In genomic region chr5:148826082-148826971, GRCh38 we compare ENCODE assay signal across 1 cellular context.
A peak's percentile ranks its signal among the peaks of the same experiment; 100 is the strongest.
TF ChIP-seq lines count a peak whose summit lies in the region.

ADRB2 (plus strand) TSS chr5:148826611; CDS start chr5:148826832, 221 bp downstream.

TF ChIP-seq in HEK293, 187 proteins besides CTCF, POLR2A, EP300 and RAD21 (continued from another document and continues in another):
- TF ChIP-seq ZNF658 (tag by site-specific recombination; IDR thresholded peaks at IDR 0.05): no peak
- TF ChIP-seq ZNF23 (tag by site-specific recombination; IDR thresholded peaks at IDR 0.05; ENCODE audit: borderline replicate concordance): no peak
- no peak for TF ChIP-seq ZNF416 (tag by site-specific recombination; IDR thresholded peaks at IDR 0.05)
- TF ChIP-seq GLI4 (tag by site-specific recombination; IDR thresholded peaks at IDR 0.05): no peak
- TF ChIP-seq ZNF221 (tag by site-specific recombination; IDR thresholded peaks at IDR 0.05; ENCODE audit: borderline replicate concordance): no peak
- TF ChIP-seq SALL2 (tag by site-specific recombination; IDR thresholded peaks at IDR 0.05; ENCODE audit: borderline replicate concordance): no peak
- no peak for TF ChIP-seq EGR2 (tag by site-specific recombination; IDR thresholded peaks at IDR 0.05; ENCODE audit: low read depth)
- no peak for TF ChIP-seq PRDM1 (tag by site-specific recombination; IDR thresholded peaks at IDR 0.05)
- no peak for TF ChIP-seq ZFP41 (tag by site-specific recombination; IDR thresholded peaks at IDR 0.05; ENCODE audit: borderline replicate concordance)
- TF ChIP-seq ZNF423 (tag by site-specific recombination; IDR thresholded peaks at IDR 0.05): peak; percentile 91
- TF ChIP-seq ZNF639 (tag by site-specific recombination; IDR thresholded peaks at IDR 0.05): peak; percentile 50; the same call in 1 of the 2 replicates
- TF ChIP-seq MEIS1 (CRISPR knock-in tag; IDR thresholded peaks at IDR 0.05; ENCODE audit: borderline replicate concordance): no peak
- TF ChIP-seq ZNF701 (tag by site-specific recombination; IDR thresholded peaks at IDR 0.05): no peak
- peak; percentile 92 for TF ChIP-seq REST (tag by site-specific recombination; IDR thresholded peaks at IDR 0.05)
- 0 out of 2 replicates have a peak, but pooled peaks have one; percentile 63 for TF ChIP-seq ZNF777 (tag by site-specific recombination; IDR thresholded peaks at IDR 0.05; ENCODE audit: borderline replicate concordance)
- TF ChIP-seq ZNF510 (tag by site-specific recombination; IDR thresholded peaks at IDR 0.05; ENCODE audit: insufficient replicate concordance): no peak
- no peak for TF ChIP-seq KLF16 (tag by site-specific recombination; IDR thresholded peaks at IDR 0.05)
- 0 out of 2 replicates have a peak, but pooled peaks have one; percentile 45 for TF ChIP-seq ZBTB11 (tag by site-specific recombination; conservative IDR thresholded peaks at IDR 0.05; ENCODE audit: low read depth)
- no peak for TF ChIP-seq PRDM6 (tag by site-specific recombination; IDR thresholded peaks at IDR 0.05)
- no peak for TF ChIP-seq ZNF776 (tag by site-specific recombination; IDR thresholded peaks at IDR 0.05; ENCODE audit: borderline replicate concordance)
- no peak for TF ChIP-seq ZNF792 (tag by site-specific recombination; IDR thresholded peaks at IDR 0.05)
- peak; percentile 99 for TF ChIP-seq ZNF335 (tag by site-specific recombination; conservative IDR thresholded peaks at IDR 0.05)
- TF ChIP-seq ZNF585B (tag by site-specific recombination; IDR thresholded peaks at IDR 0.05): no peak
- TF ChIP-seq ZBTB26 (tag by site-specific recombination; optimal IDR thresholded peaks at IDR 0.05): peak; percentile 81
- no peak for TF ChIP-seq ZNF157 (tag by site-specific recombination; IDR thresholded peaks at IDR 0.05)
- no peak for TF ChIP-seq ZNF174 (tag by site-specific recombination; IDR thresholded peaks at IDR 0.05)
- TF ChIP-seq GLIS1 (tag by site-specific recombination; IDR thresholded peaks at IDR 0.05): peak; percentile 73
- no peak for TF ChIP-seq ZNF596 (tag by site-specific recombination; IDR thresholded peaks at IDR 0.05)
- TF ChIP-seq ZNF544 (tag by site-specific recombination; IDR thresholded peaks at IDR 0.05): no peak
- peak; percentile 82; the same call in 1 of the 2 replicates for TF ChIP-seq ZFP37 (tag by site-specific recombination; IDR thresholded peaks at IDR 0.05)
- TF ChIP-seq ZBTB7A (tag by site-specific recombination; IDR thresholded peaks at IDR 0.05; ENCODE audit: low read depth): peak; percentile 69; the same call in 1 of the 2 replicates
- no peak for TF ChIP-seq ZNF664 (tag by site-specific recombination; IDR thresholded peaks at IDR 0.05)
- TF ChIP-seq ZNF26 (tag by site-specific recombination; IDR thresholded peaks at IDR 0.05): no peak
- TF ChIP-seq MYNN (tag by site-specific recombination; IDR thresholded peaks at IDR 0.05; ENCODE audit: borderline replicate concordance): no peak
- no peak for TF ChIP-seq ZBTB44 (tag by site-specific recombination; IDR thresholded peaks at IDR 0.05)
- 0 out of 2 replicates have a peak, but pooled peaks have one; percentile 53 for TF ChIP-seq ZXDB (tag by site-specific recombination; IDR thresholded peaks at IDR 0.05)
- peak; percentile 98 for TF ChIP-seq GLIS2 (tag by site-specific recombination; IDR thresholded peaks at IDR 0.05)
- TF ChIP-seq ZNF350 (tag by site-specific recombination; IDR thresholded peaks at IDR 0.05): no peak
- TF ChIP-seq ZNF114 (tag by site-specific recombination; IDR thresholded peaks at IDR 0.05): no peak
- peak; percentile 90 for TF ChIP-seq ZBTB20 (tag by site-specific recombination; IDR thresholded peaks at IDR 0.05)
- peak; percentile 86 for TF ChIP-seq KLF8 (tag by site-specific recombination; IDR thresholded peaks at IDR 0.05)
- TF ChIP-seq ZSCAN30 (tag by site-specific recombination; IDR thresholded peaks at IDR 0.05): peak; percentile 6; the same call in 1 of the 2 replicates
- no peak for TF ChIP-seq YY2 (tag by site-specific recombination; IDR thresholded peaks at IDR 0.05)
- TF ChIP-seq ZNF18 (tag by site-specific recombination; IDR thresholded peaks at IDR 0.05): no peak; the same call in 1 of the 2 replicates
- TF ChIP-seq ZNF280C (tag by site-specific recombination; IDR thresholded peaks at IDR 0.05): no peak
- TF ChIP-seq ZNF501 (tag by site-specific recombination; IDR thresholded peaks at IDR 0.05): no peak; the same call in none of the 2 replicates
- no peak for TF ChIP-seq MZF1 (tag by site-specific recombination; IDR thresholded peaks at IDR 0.05; ENCODE audit: borderline replicate concordance)
- peak; percentile 67; the same call in 1 of the 2 replicates for TF ChIP-seq OVOL3 (tag by site-specific recombination; IDR thresholded peaks at IDR 0.05)
